ENCODE assay signal across 17 cellular contexts in the genomic region with DNA sequence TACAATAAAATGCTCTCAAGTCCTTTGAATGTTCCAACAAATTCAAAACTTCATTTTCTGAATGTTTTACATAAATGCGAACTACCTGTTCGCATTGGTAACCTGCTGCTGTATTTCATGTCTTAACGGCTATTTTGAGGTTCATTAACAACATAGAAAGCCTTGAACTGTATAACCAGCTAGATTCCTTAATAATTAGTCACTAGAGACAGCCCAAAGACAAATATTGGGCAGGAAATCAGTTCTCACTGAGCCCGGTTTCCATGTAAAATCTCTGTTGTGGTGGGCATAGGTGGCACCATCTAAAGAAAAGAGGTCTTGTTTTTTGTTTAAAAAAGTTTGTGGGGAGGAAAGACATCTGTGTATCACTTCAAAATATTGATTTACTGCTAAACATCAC.
"Had no signal": no experiment of that assay in that cellular context is flagged by ENCODE, and none has a peak within 500 bp of the region (broad histone marks: within the 10 kb centered on the region; RNA-seq: fewer than 3 reads in every experiment).

No MANE protein-coding gene starts in this region.

- H3K9me3 Mint-ChIP-seq: activated CD4-positive, alpha-beta T cell treated with anti-CD3 and anti-CD28 coated beads, Interleukin-2, amount 10 ng/mL, durations not matched to agents 24 days and 14 days; activated naive CD4-positive, alpha-beta T cell treated with anti-CD3 and anti-CD28 coated beads, Interleukin-2, amount 10 ng/mL, durations not matched to agents 7 days and 5 days; activated T-helper 1 cell treated with anti-CD3 and anti-CD28 coated beads, Interleukin-12 subunit alpha, Interleukin-12 subunit beta, Interleukin-2, Interleukin-4 antibody, amounts not matched to agents 30 ng/mL and 10 ng/mL and 1 ng/mL, durations not matched to agents 14 hours and 24 hours and 36 hours; brain; naive thymus-derived CD4-positive, alpha-beta T cell; T-helper 1 cell treated with Interleukin-12 subunit alpha and Interleukin-12 subunit beta and Interleukin-4 antibody, amounts not matched to agents 30 μg/mL and 1 μg/mL, for 36 hours; WTC11 had no signal

- H3K4me1 ChIP-seq: prostate gland, suprapubic skin had no signal

- H3K4me3 Mint-ChIP-seq: activated CD4-positive, alpha-beta T cell treated with anti-CD3 and anti-CD28 coated beads, Interleukin-2, amount 10 ng/mL, durations not matched to agents 24 days and 14 days; activated naive CD4-positive, alpha-beta T cell treated with anti-CD3 and anti-CD28 coated beads, Interleukin-2, amount 10 ng/mL, durations not matched to agents 7 days and 5 days; activated T-helper 1 cell treated with anti-CD3 and anti-CD28 coated beads, Interleukin-12 subunit alpha, Interleukin-12 subunit beta, Interleukin-2, Interleukin-4 antibody, amounts not matched to agents 30 ng/mL and 10 ng/mL and 1 ng/mL, durations not matched to agents 14 hours and 24 hours and 36 hours; brain; naive thymus-derived CD4-positive, alpha-beta T cell; T-helper 1 cell treated with Interleukin-12 subunit alpha and Interleukin-12 subunit beta and Interleukin-4 antibody, amounts not matched to agents 30 μg/mL and 1 μg/mL, for 36 hours; WTC11 had no signal

- H3K4me3 ChIP-seq: dorsolateral prefrontal cortex, prostate gland, sigmoid colon, suprapubic skin, upper lobe of left lung had no signal

- H3K4me1 Mint-ChIP-seq: activated CD4-positive, alpha-beta T cell treated with anti-CD3 and anti-CD28 coated beads, Interleukin-2, amount 10 ng/mL, durations not matched to agents 24 days and 14 days; activated naive CD4-positive, alpha-beta T cell treated with anti-CD3 and anti-CD28 coated beads, Interleukin-2, amount 10 ng/mL, durations not matched to agents 7 days and 5 days; brain; WTC11 had no signal

- H3K27ac ChIP-seq: dorsolateral prefrontal cortex, neutrophil, prostate gland, suprapubic skin, upper lobe of left lung had no signal

- ATAC-seq: esophagus mucosa; naive thymus-derived CD4-positive, alpha-beta T cell; stimulated activated naive CD8-positive, alpha-beta T cell treated with anti-CD3 and anti-CD28 coated beads, Interleukin-15, Interleukin-2, amounts not matched to agents 100 U/mL and 50 U/mL, for 24 hours; WTC11 had no signal

- H3K9me3 ChIP-seq: neutrophil, prostate gland, sigmoid colon, suprapubic skin, upper lobe of left lung had no signal

- H3K27ac Mint-ChIP-seq: activated CD4-positive, alpha-beta T cell treated with anti-CD3 and anti-CD28 coated beads, Interleukin-2, amount 10 ng/mL, durations not matched to agents 24 days and 14 days; activated naive CD4-positive, alpha-beta T cell treated with anti-CD3 and anti-CD28 coated beads, Interleukin-2, amount 10 ng/mL, durations not matched to agents 7 days and 5 days; activated T-helper 1 cell treated with anti-CD3 and anti-CD28 coated beads, Interleukin-12 subunit alpha, Interleukin-12 subunit beta, Interleukin-2, Interleukin-4 antibody, amounts not matched to agents 30 ng/mL and 10 ng/mL and 1 ng/mL, durations not matched to agents 14 hours and 24 hours and 36 hours; T-helper 1 cell treated with Interleukin-12 subunit alpha and Interleukin-12 subunit beta and Interleukin-4 antibody, amounts not matched to agents 30 μg/mL and 1 μg/mL, for 36 hours; WTC11 had no signal

- H3K27me3 Mint-ChIP-seq: activated CD4-positive, alpha-beta T cell treated with anti-CD3 and anti-CD28 coated beads, Interleukin-2, amount 10 ng/mL, durations not matched to agents 24 days and 14 days; activated naive CD4-positive, alpha-beta T cell treated with anti-CD3 and anti-CD28 coated beads, Interleukin-2, amount 10 ng/mL, durations not matched to agents 7 days and 5 days; brain; naive thymus-derived CD4-positive, alpha-beta T cell had no signal

- DNase-seq: activated CD4-positive, alpha-beta T cell treated with anti-CD3 and anti-CD28 coated beads, Interleukin-2, amount 10 ng/mL, durations not matched to agents 24 days and 14 days; activated naive CD4-positive, alpha-beta T cell treated with anti-CD3 and anti-CD28 coated beads, Interleukin-2, amount 10 ng/mL, durations not matched to agents 7 days and 5 days; glutamatergic neuron; naive thymus-derived CD4-positive, alpha-beta T cell; sigmoid colon; stimulated activated CD4-positive, alpha-beta T cell treated with anti-CD3 and anti-CD28 coated beads, Interleukin-2, amount 100 ng/mL, for 24 hours; stimulated activated naive CD8-positive, alpha-beta T cell treated with anti-CD3 and anti-CD28 coated beads, Interleukin-15, Interleukin-2, amounts not matched to agents 100 U/mL and 50 U/mL, for 24 hours; upper lobe of left lung had no signal

- H3K27me3 ChIP-seq: dorsolateral prefrontal cortex, neutrophil, sigmoid colon, suprapubic skin, upper lobe of left lung had no signal
